In the genomic region with DNA sequence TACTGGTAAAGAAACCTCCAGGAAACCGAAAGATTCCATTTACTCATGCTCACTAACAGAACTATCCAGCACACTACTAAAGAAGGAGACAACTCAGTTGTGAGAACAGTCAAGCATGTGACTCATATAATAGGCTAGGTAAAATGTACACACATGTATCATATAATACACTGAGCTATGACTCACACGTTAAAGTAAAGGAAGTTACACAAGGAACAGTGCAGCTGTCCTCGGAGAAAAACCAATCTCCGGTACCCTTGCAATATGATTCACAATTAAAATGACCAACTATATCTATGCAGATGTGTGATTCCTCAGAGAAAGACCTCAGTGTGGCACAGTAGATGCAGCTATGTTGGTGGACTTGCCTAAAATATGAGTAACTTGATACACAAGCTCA, we compare ENCODE assay signal across 10 cellular contexts.
DNase-seq lines count a peak whose midpoint lies in the region; ATAC-seq and TF ChIP-seq lines count a peak whose summit lies in the region.
"Had no signal": no experiment of that assay in that cellular context is flagged by ENCODE, and none has a peak within 500 bp of the region (broad histone marks: within the 10 kb centered on the region; RNA-seq: fewer than 3 reads in every experiment).

No MANE protein-coding gene starts in this region.

- ATAC-seq in left lung (peak; percentile 92), HG02840 (IDR thresholded peaks at IDR 0.05; ENCODE audit: low FRiP score, unreplicated experiment) (no peak), GM21717 (IDR thresholded peaks at IDR 0.05; ENCODE audit: unreplicated experiment) (no peak)

- intact Hi-C loops in left lung (cut with DNase I): no loop called here

- no peaks in the 10 kb centered on the region for H3K27me3 ChIP-seq in left lung

- peaks cover 0 to 33% of the 10 kb centered on the region in 2 donors for H3K36me3 ChIP-seq in left lung

- H3K9me3 ChIP-seq in left lung: no peaks in the 10 kb centered on the region

- H3K4me3 ChIP-seq in WI38 (ENCODE audit: low read depth, low read length) (peak overlapping the region; percentile 40), left lung (no peak overlapping the region)

- DNase-seq in AG09319 (ENCODE audit: extremely low read depth, low read depth): peak; percentile 69
- DNase-seq in HPDE6-E6E7 (ENCODE audit: extremely low spot score): peak; percentile 82
- no peak for DNase-seq in left lung
- no peak for DNase-seq in cerebellar nuclear complex (lab: John Stamatoyannopoulos, UW)
- DNase-seq in mucosa of gallbladder (ENCODE audit: low spot score): no peak
- DNase-seq: NCI-H1105; stimulated activated CD8-positive, alpha-beta memory T cell treated with anti-CD3 and anti-CD28 coated beads, Interleukin-4, amount 100 ng/mL, for 48 hours had no signal

- peak overlapping the region in 1 of 2 donors; percentile 66 for H3K27ac ChIP-seq in left lung

- peaks cover 0 to 11% of the 10 kb centered on the region in 2 donors for H3K4me1 ChIP-seq in left lung

- TF ChIP-seq CTCF in AG09319 (IDR thresholded peaks at IDR 0.05; ENCODE audit: low read depth, low read length) (no peak), WI38 (IDR thresholded peaks at IDR 0.05; ENCODE audit: low read depth, low read length) (no peak), left lung (IDR thresholded peaks at IDR 0.05) (no peak)

Comparison
In these comparisons a context has a peak if more than half of its experiments do, and no peak if none do; other contexts are left out.
1. DNase-seq: peak in AG09319 (single experiment) and HPDE6-E6E7 (single experiment); none in left lung (0 of 2), cerebellar nuclear complex (0 of 2) and mucosa of gallbladder (single experiment).